Comparison of ENCODE assay signal across 9 cellular contexts in genomic region chr12:123089631-123090353, GRCh38.
A peak's percentile ranks its signal among the peaks of the same experiment; 100 is the strongest.
DNase-seq lines count a peak whose midpoint lies in the region; ATAC-seq, FAIRE-seq and TF ChIP-seq lines count a peak whose summit lies in the region.
"Had no signal": no experiment of that assay in that cellular context is flagged by ENCODE, and none has a peak within 500 bp of the region (broad histone marks: within the 10 kb centered on the region; RNA-seq: fewer than 3 reads in every experiment).

No MANE protein-coding gene starts in this region.

- no peaks in the 10 kb centered on the region for H3K79me2 ChIP-seq in GM12878 (ENCODE audit: control insufficient read depth, insufficient read depth, low read length)

- TF ChIP-seq EP300 in GM12878 (IDR thresholded peaks at IDR 0.05; ENCODE audit: borderline replicate concordance in 1 of 2, control insufficient read depth in 1 of 2, low read depth in 2 of 2, low read length in 2 of 2): no peak

- H3K27ac Mint-ChIP-seq in natural killer cell: peak overlapping the region in 1 of 2 donors; percentile 65

- no peaks in the 10 kb centered on the region for H3K27me3 ChIP-seq in GM12878 (replicated peaks in 1 of 2; ENCODE audit: control insufficient read depth in 2 of 2, insufficient read depth in 2 of 2, low read length in 1 of 2)
- H3K27me3 ChIP-seq in esophagus squamous epithelium: no peaks in the 10 kb centered on the region

- no peak for TF ChIP-seq RAD21 in GM12878 (IDR thresholded peaks at IDR 0.05; ENCODE audit: insufficient read depth, low read depth, low read length)

- ATAC-seq in GM12878: no peak
- peak in 2 of 3 donors; percentile 45 to 72 for ATAC-seq in natural killer cell
- ATAC-seq in HG03139 (IDR thresholded peaks at IDR 0.05; ENCODE audit: unreplicated experiment): no peak
- no peak for ATAC-seq in GM18498 (IDR thresholded peaks at IDR 0.05; ENCODE audit: unreplicated experiment)

- H3K36me3 ChIP-seq in GM12878 (ENCODE audit: control insufficient read depth in 2 of 2, insufficient read depth in 2 of 2, low read length in 1 of 2) (no peaks in the 10 kb centered on the region), esophagus squamous epithelium (no peaks in the 10 kb centered on the region)

- H3K4me1 ChIP-seq in GM12878 (ENCODE audit: control insufficient read depth, insufficient read depth, low read length) (peaks cover 12% of the 10 kb centered on the region), esophagus squamous epithelium (peaks cover 7 to 43% (median 24%) of the 10 kb centered on the region in 3 donors)

- H3K4me3 Mint-ChIP-seq in natural killer cell: no peak overlapping the region

- CTCF ChIA-PET in GM12878 (lab: Yijun Ruan, JAX): interaction anchor here (0.7 kb wide), 1 partner anchor 230 kb away, joined by 3 read pairs; no protein-coding TSS in a partner anchor

- no peak for TF ChIP-seq CTCF in GM12878 (IDR thresholded peaks at IDR 0.05 in 2 of 3, conservative IDR thresholded peaks at IDR 0.05 in 1 of 3; ENCODE audit: control insufficient read depth in 2 of 3, extremely low read depth in 1 of 3, insufficient read depth in 1 of 3, low read depth in 3 of 3, low read length in 3 of 3)
- no peak for TF ChIP-seq CTCF in natural killer cell (IDR thresholded peaks at IDR 0.05)
- no peak for TF ChIP-seq CTCF in esophagus squamous epithelium (IDR thresholded peaks at IDR 0.05)

- intact Hi-C loops in GM12878 (cut with micrococcal nuclease; ENCODE audit: unreplicated experiment): no loop called here
- intact Hi-C loops in natural killer cell (cut with micrococcal nuclease): no loop called here
- intact Hi-C loops in esophagus squamous epithelium (cut with DNase I): no loop called here

- H3K27ac ChIP-seq in GM12878 (ENCODE audit: control insufficient read depth, insufficient read depth): no peak overlapping the region
- H3K27ac ChIP-seq in esophagus squamous epithelium: no peak overlapping the region
- H3K27ac ChIP-seq: KMS-11 had no signal

- no peaks in the 10 kb centered on the region for H3K9me3 Mint-ChIP-seq in natural killer cell

- TF ChIP-seq POLR2A in GM12878 (IDR thresholded peaks at IDR 0.05; ENCODE audit: low read depth, low read length): no peak
- TF ChIP-seq POLR2A in esophagus squamous epithelium (IDR thresholded peaks at IDR 0.05): no peak

- no peaks in the 10 kb centered on the region for H4K20me1 ChIP-seq in GM12878 (ENCODE audit: control insufficient read depth, insufficient read depth)

- POLR2A ChIA-PET in GM12878 (lab: Charles Lee): no interaction called here

- H2AFZ ChIP-seq in GM12878 (ENCODE audit: control insufficient read depth, low read depth, low read length): no peak overlapping the region

- in situ Hi-C loops in GM12878 (cut with MboI): no loop called here

- RAD21 ChIA-PET in GM12878 (lab: Charles Lee; ENCODE audit: unreplicated experiment): no interaction called here

- H3K36me3 Mint-ChIP-seq in natural killer cell: no peaks in the 10 kb centered on the region

- H3K4me1 Mint-ChIP-seq in natural killer cell: peaks cover 14 to 32% of the 10 kb centered on the region in 2 donors

- no peak overlapping the region for H3K9ac ChIP-seq in GM12878 (ENCODE audit: control insufficient read depth, insufficient read depth, low read length)
- H3K9ac ChIP-seq: KMS-11 had no signal

- H3K4me3 ChIP-seq in GM12878: no peak overlapping the region
- H3K4me3 ChIP-seq in esophagus squamous epithelium: no peak overlapping the region

- SMC1A ChIA-PET in GM12878 (lab: Charles Lee; ENCODE audit: uncharacterized antibody, unreplicated experiment): no interaction called here

- BruUV-seq in GM12878 (replicated peaks; lab: Mats Ljungman, UMichigan): no TSS peak

- FAIRE-seq in GM12878 (lab: Jason Lieb, UNC): no peak

- H3K27me3 Mint-ChIP-seq in natural killer cell (ENCODE audit: low read depth in 2 of 2): no peaks in the 10 kb centered on the region

- H3K9me3 ChIP-seq in GM12878 (replicated peaks; ENCODE audit: control insufficient read depth, insufficient read depth, low read length) (no peaks in the 10 kb centered on the region; the same call in 1 of the 3 replicates), esophagus squamous epithelium (no peaks in the 10 kb centered on the region)

- WGBS in GM12878 (ENCODE audit: insufficient coverage, insufficient replicate concordance, low lambda C conversion rate, missing lambda C conversion rate): 66% methylated on average over 2 of the region's 2 CpGs
- WGBS in esophagus squamous epithelium, 2 donors: 21 to 24% methylated on average over 2 of the region's 2 CpGs

- no peak overlapping the region for H3K4me2 ChIP-seq in GM12878 (ENCODE audit: control insufficient read depth, insufficient read depth)
- H3K4me2 ChIP-seq: KMS-11 had no signal

- DNase-seq in Daoy (ENCODE audit: low read depth) (peak; percentile 96), MV-4-11 (lab: John Stamatoyannopoulos, UW) (peak; percentile 93), GM12878 (ENCODE audit: low read depth, low spot score) (no peak), natural killer cell (no peak), esophagus squamous epithelium (lab: John Stamatoyannopoulos, UW) (no peak)
- DNase-seq in stimulated activated CD4-positive, alpha-beta T cell treated with anti-CD3 and anti-CD28 coated beads, Interleukin-4, amount 100 ng/mL, for 4 hours: no peak

TF ChIP-seq in GM12878, 131 proteins besides CTCF, POLR2A, EP300 and RAD21:
- TF ChIP-seq SPI1 (IDR thresholded peaks at IDR 0.05; ENCODE audit: borderline replicate concordance, insufficient read depth, low read depth, low read length): peak; percentile 39; the same call in 1 of the 2 replicates
- no peak for TF ChIP-seq PRDM15 (CRISPR knock-in tag; IDR thresholded peaks at IDR 0.05)

Comparison
In these comparisons a context has a peak if more than half of its experiments do, and no peak if none do; other contexts are left out.
1. DNase-seq: peak in Daoy (single experiment) and MV-4-11 (single experiment); none in GM12878 (single experiment), natural killer cell (single experiment), esophagus squamous epithelium (single experiment) and stimulated activated CD4-positive, alpha-beta T cell treated with anti-CD3 and anti-CD28 coated beads, Interleukin-4, amount 100 ng/mL, for 4 hours (0 of 2).
2. ATAC-seq: peak in natural killer cell (2 of 3); none in GM12878 (single experiment), HG03139 (single experiment) and GM18498 (single experiment).